Comparison of ENCODE assay signal across 27 cellular contexts in the genomic region with DNA sequence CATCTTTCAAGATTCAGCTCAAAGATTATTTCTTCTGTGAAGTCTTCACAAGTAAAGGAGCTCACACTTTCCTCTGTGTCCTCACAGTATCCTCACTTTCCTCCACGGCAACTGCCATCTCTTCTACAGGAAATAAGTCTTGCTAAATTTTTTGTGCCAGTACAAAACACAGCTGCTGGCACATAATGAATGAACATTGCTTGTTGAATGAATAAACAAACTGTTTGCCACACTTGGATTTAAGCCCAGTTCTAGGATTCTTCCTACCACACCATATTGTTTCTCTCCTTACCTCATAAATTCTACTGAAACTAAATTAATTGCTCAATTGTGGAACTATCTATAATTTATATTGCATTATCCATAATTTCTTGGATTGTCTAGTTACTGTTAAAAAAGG.
"Had no signal": no experiment of that assay in that cellular context is flagged by ENCODE, and none has a peak within 500 bp of the region (broad histone marks: within the 10 kb centered on the region; RNA-seq: fewer than 3 reads in every experiment).

No MANE protein-coding gene starts in this region.

- H3K27ac ChIP-seq: heart right ventricle, left lung, lower lobe of right lung, neural progenitor cell, parathyroid adenoma, psoas muscle, sigmoid colon, vagina had no signal

- DNase-seq: activated CD4-positive, alpha-beta memory T cell treated with anti-CD3 and anti-CD28 coated beads, Interleukin-2, amount 10 ng/mL, durations not matched to agents 7 days and 5 days; activated CD4-positive, alpha-beta T cell treated with anti-CD3 and anti-CD28 coated beads, Interleukin-2, amount 10 ng/mL, durations not matched to agents 24 days and 14 days; activated CD4-positive, CD25-positive, alpha-beta regulatory T cell treated with anti-CD3 and anti-CD28 coated beads, Interleukin-2, amount 50 U/mL, for 72 hours; activated CD8-positive, alpha-beta memory T cell treated with anti-CD3 and anti-CD28 coated beads, Interleukin-2, amount 50 U/mL, for 48 hours; activated gamma-delta T cell; activated naive CD4-positive, alpha-beta T cell treated with anti-CD3 and anti-CD28 coated beads, Interleukin-2, amount 50 U/mL, for 16 hours; activated T-cell treated with anti-CD3 and anti-CD28 coated beads, Interleukin-2, amount 50 U/mL, for 24 hours; amygdala; central memory CD4-positive, alpha-beta T cell; endodermal cell; esophagus squamous epithelium; foreskin fibroblast; heart right ventricle; left lung; lower lobe of right lung; mesendoderm; natural killer cell; occipital lobe; psoas muscle; sigmoid colon; small intestine; stimulated activated CD4-positive, alpha-beta T cell treated with anti-CD3 and anti-CD28 coated beads, Interleukin-4, amount 100 ng/mL, for 24 hours; T-helper 17 cell had no signal

- ATAC-seq: heart right ventricle; left lung; lower lobe of right lung; natural killer cell; psoas muscle; stimulated activated effector memory CD8-positive, alpha-beta T cell treated with anti-CD3 and anti-CD28 coated beads, Interleukin-12 subunit alpha, Interleukin-12 subunit beta, amount 100 ng/mL, for 72 hours; T-helper 17 cell had no signal
